In genomic region chr13:103055166-103055565, GRCh38 we compare ENCODE assay signal across 37 cellular contexts. TPM values are rescaled to one million over a fixed set of nuclear protein-coding genes. Genes with fewer than 3 reads are reported as not detected.
"Had no signal": no experiment of that assay in that cellular context is flagged by ENCODE, and none has a peak within 500 bp of the region (broad histone marks: within the 10 kb centered on the region; RNA-seq: fewer than 3 reads in every experiment).

No MANE protein-coding gene starts in this region.

- H3K36me3 Mint-ChIP-seq: activated CD4-positive, alpha-beta memory T cell treated with anti-CD3 and anti-CD28 coated beads for 36 hours; activated CD8-positive, alpha-beta memory T cell treated with anti-CD3 and anti-CD28 coated beads, Interleukin-2, amount 10 ng/mL, durations not matched to agents 7 days and 5 days; activated naive CD4-positive, alpha-beta T cell treated with anti-CD3 and anti-CD28 coated beads, Interleukin-2, amount 10 ng/mL, durations not matched to agents 7 days and 5 days; activated naive CD8-positive, alpha-beta T cell treated with anti-CD3 and anti-CD28 coated beads, Interleukin-2, amount 10 ng/mL, durations not matched to agents 7 days and 5 days; brain had no signal

- H3K4me3 ChIP-seq: ascending aorta, breast epithelium, cardiac muscle cell, colonic mucosa, esophagus squamous epithelium, gastroesophageal sphincter, heart right ventricle had no signal

- DNase-seq: activated CD4-positive, alpha-beta memory T cell treated with anti-CD3 and anti-CD28 coated beads for 36 hours; activated CD4-positive, alpha-beta T cell treated with anti-CD3 and anti-CD28 coated beads for 36 hours; activated CD4-positive, alpha-beta T cell treated with anti-CD3 and anti-CD28 coated beads, Interleukin-2, amount 10 ng/mL, durations not matched to agents 24 days and 14 days; activated CD4-positive, CD25-positive, alpha-beta regulatory T cell; activated CD4-positive, CD25-positive, alpha-beta regulatory T cell treated with anti-CD3 and anti-CD28 coated beads, Interleukin-2, amount 50 U/mL, for 72 hours; activated CD8-positive, alpha-beta memory T cell treated with anti-CD3 and anti-CD28 coated beads, Interleukin-2, amount 10 ng/mL, durations not matched to agents 7 days and 5 days; activated CD8-positive, alpha-beta memory T cell treated with anti-CD3 and anti-CD28 coated beads, Interleukin-2, amount 50 U/mL, for 4 hours; activated CD8-positive, alpha-beta T cell treated with anti-CD3 and anti-CD28 coated beads, Interleukin-2, amount 10 ng/mL, durations not matched to agents 7 days and 5 days; activated gamma-delta T cell; activated naive CD4-positive, alpha-beta T cell; activated naive CD4-positive, alpha-beta T cell treated with anti-CD3 and anti-CD28 coated beads, Interleukin-2, amount 10 ng/mL, durations not matched to agents 7 days and 5 days; activated naive CD8-positive, alpha-beta T cell treated with anti-CD3 and anti-CD28 coated beads, Interleukin-2, amount 10 ng/mL, durations not matched to agents 7 days and 5 days; activated T-cell treated with anti-CD3 and anti-CD28 coated beads, Interleukin-2, amount 50 U/mL, for 1 hour; activated T-cell treated with anti-CD3 and anti-CD28 coated beads, Interleukin-2, amount 50 U/mL, for 48 hours; central memory CD4-positive, alpha-beta T cell; cerebellar nuclear complex; colonic mucosa; effector CD8-positive, alpha-beta T cell; esophagus squamous epithelium; foreskin melanocyte; heart right ventricle; T-helper 2 cell had no signal

- H3K36me3 ChIP-seq: ascending aorta, breast epithelium, cardiac muscle cell, colonic mucosa, esophagus squamous epithelium, gastroesophageal sphincter, heart right ventricle had no signal

- H3K27ac Mint-ChIP-seq: activated CD4-positive, alpha-beta memory T cell treated with anti-CD3 and anti-CD28 coated beads for 36 hours; activated CD4-positive, alpha-beta T cell treated with anti-CD3 and anti-CD28 coated beads for 36 hours; activated CD4-positive, alpha-beta T cell treated with anti-CD3 and anti-CD28 coated beads, Interleukin-2, amount 10 ng/mL, durations not matched to agents 24 days and 14 days; activated CD8-positive, alpha-beta memory T cell treated with anti-CD3 and anti-CD28 coated beads, Interleukin-2, amount 10 ng/mL, durations not matched to agents 7 days and 5 days; activated CD8-positive, alpha-beta T cell treated with anti-CD3 and anti-CD28 coated beads, Interleukin-2, amount 10 ng/mL, durations not matched to agents 7 days and 5 days; activated naive CD4-positive, alpha-beta T cell treated with anti-CD3 and anti-CD28 coated beads, Interleukin-2, amount 10 ng/mL, durations not matched to agents 7 days and 5 days; activated naive CD4-positive, alpha-beta T cell treated with anti-CD3 and anti-CD28 coated beads, Interleukin-2, amount 50 U/mL, for 72 hours; activated naive CD8-positive, alpha-beta T cell treated with anti-CD3 and anti-CD28 coated beads, Interleukin-2, amount 10 ng/mL, durations not matched to agents 7 days and 5 days; activated T-helper 1 cell treated with anti-CD3 and anti-CD28 coated beads, Interleukin-12 subunit alpha, Interleukin-12 subunit beta, Interleukin-2, Interleukin-4 antibody, amounts not matched to agents 30 ng/mL and 10 ng/mL and 1 ng/mL, durations not matched to agents 14 hours and 24 hours and 36 hours; brain had no signal

- ATAC-seq: activated CD4-positive, alpha-beta T cell treated with anti-CD3 and anti-CD28 coated beads for 36 hours; activated CD8-positive, alpha-beta memory T cell treated with anti-CD3 and anti-CD28 coated beads, Interleukin-2, amount 10 ng/mL, durations not matched to agents 7 days and 5 days; activated CD8-positive, alpha-beta T cell treated with anti-CD3 and anti-CD28 coated beads, Interleukin-2, amount 10 ng/mL, durations not matched to agents 7 days and 5 days; activated naive CD4-positive, alpha-beta T cell treated with anti-CD3 and anti-CD28 coated beads, Interleukin-2, amount 50 U/mL, for 72 hours; gastroesophageal sphincter; heart right ventricle had no signal

- H3K27me3 Mint-ChIP-seq: activated CD4-positive, alpha-beta memory T cell treated with anti-CD3 and anti-CD28 coated beads for 36 hours; activated CD4-positive, alpha-beta T cell treated with anti-CD3 and anti-CD28 coated beads for 36 hours; activated CD4-positive, alpha-beta T cell treated with anti-CD3 and anti-CD28 coated beads, Interleukin-2, amount 10 ng/mL, durations not matched to agents 24 days and 14 days; activated CD8-positive, alpha-beta memory T cell treated with anti-CD3 and anti-CD28 coated beads, Interleukin-2, amount 10 ng/mL, durations not matched to agents 7 days and 5 days; activated naive CD4-positive, alpha-beta T cell treated with anti-CD3 and anti-CD28 coated beads, Interleukin-2, amount 10 ng/mL, durations not matched to agents 7 days and 5 days; activated naive CD8-positive, alpha-beta T cell treated with anti-CD3 and anti-CD28 coated beads, Interleukin-2, amount 10 ng/mL, durations not matched to agents 7 days and 5 days; brain had no signal

- H3K4me1 ChIP-seq: ascending aorta, breast epithelium, colonic mucosa, esophagus squamous epithelium, gastroesophageal sphincter, heart right ventricle had no signal

- H3K27ac ChIP-seq: ascending aorta, breast epithelium, cardiac muscle cell, colonic mucosa, epithelial cell of prostate, esophagus squamous epithelium, gastroesophageal sphincter, heart right ventricle had no signal

- H3K9me3 ChIP-seq: colonic mucosa had no signal

- H3K27me3 ChIP-seq: ascending aorta, breast epithelium, cardiac muscle cell, colonic mucosa, esophagus squamous epithelium, gastroesophageal sphincter, heart right ventricle had no signal

- H3K4me3 Mint-ChIP-seq: activated CD4-positive, alpha-beta memory T cell treated with anti-CD3 and anti-CD28 coated beads for 36 hours; activated CD4-positive, alpha-beta T cell treated with anti-CD3 and anti-CD28 coated beads for 36 hours; activated CD4-positive, alpha-beta T cell treated with anti-CD3 and anti-CD28 coated beads, Interleukin-2, amount 10 ng/mL, durations not matched to agents 24 days and 14 days; activated CD8-positive, alpha-beta memory T cell treated with anti-CD3 and anti-CD28 coated beads, Interleukin-2, amount 10 ng/mL, durations not matched to agents 7 days and 5 days; activated CD8-positive, alpha-beta T cell treated with anti-CD3 and anti-CD28 coated beads, Interleukin-2, amount 10 ng/mL, durations not matched to agents 7 days and 5 days; activated naive CD4-positive, alpha-beta T cell treated with anti-CD3 and anti-CD28 coated beads, Interleukin-2, amount 10 ng/mL, durations not matched to agents 7 days and 5 days; activated naive CD8-positive, alpha-beta T cell treated with anti-CD3 and anti-CD28 coated beads, Interleukin-2, amount 10 ng/mL, durations not matched to agents 7 days and 5 days; activated T-helper 1 cell treated with anti-CD3 and anti-CD28 coated beads, Interleukin-12 subunit alpha, Interleukin-12 subunit beta, Interleukin-2, Interleukin-4 antibody, amounts not matched to agents 30 ng/mL and 10 ng/mL and 1 ng/mL, durations not matched to agents 14 hours and 24 hours and 36 hours; brain had no signal

- H3K4me1 Mint-ChIP-seq: activated CD4-positive, alpha-beta T cell treated with anti-CD3 and anti-CD28 coated beads for 36 hours; activated CD4-positive, alpha-beta T cell treated with anti-CD3 and anti-CD28 coated beads, Interleukin-2, amount 10 ng/mL, durations not matched to agents 24 days and 14 days; activated CD8-positive, alpha-beta memory T cell treated with anti-CD3 and anti-CD28 coated beads, Interleukin-2, amount 10 ng/mL, durations not matched to agents 7 days and 5 days; activated naive CD4-positive, alpha-beta T cell treated with anti-CD3 and anti-CD28 coated beads, Interleukin-2, amount 10 ng/mL, durations not matched to agents 7 days and 5 days; activated naive CD8-positive, alpha-beta T cell treated with anti-CD3 and anti-CD28 coated beads, Interleukin-2, amount 10 ng/mL, durations not matched to agents 7 days and 5 days; brain had no signal

RNA-seq across cellular contexts. Expression of gene SLC10A2, which starts 11.1 kb away (rescaled TPM):
- total RNA-seq: activated CD4-positive, alpha-beta memory T cell treated with anti-CD3 and anti-CD28 coated beads for 36 hours; activated CD4-positive, alpha-beta T cell treated with anti-CD3 and anti-CD28 coated beads for 36 hours; activated CD4-positive, alpha-beta T cell treated with anti-CD3 and anti-CD28 coated beads, Interleukin-2, amount 10 ng/mL, durations not matched to agents 24 days and 14 days; activated CD8-positive, alpha-beta memory T cell treated with anti-CD3 and anti-CD28 coated beads for 36 hours; activated CD8-positive, alpha-beta memory T cell treated with anti-CD3 and anti-CD28 coated beads, Interleukin-2, amount 10 ng/mL, durations not matched to agents 7 days and 5 days; activated CD8-positive, alpha-beta T cell treated with anti-CD3 and anti-CD28 coated beads, Interleukin-2, amount 10 ng/mL, durations not matched to agents 7 days and 5 days; activated naive CD4-positive, alpha-beta T cell treated with anti-CD3 and anti-CD28 coated beads, Interleukin-2, amount 50 U/mL, for 72 hours; activated naive CD8-positive, alpha-beta T cell treated with anti-CD3 and anti-CD28 coated beads, Interleukin-2, amount 10 ng/mL, durations not matched to agents 7 days and 5 days; activated T-helper 1 cell treated with anti-CD3 and anti-CD28 coated beads, Interleukin-12 subunit alpha, Interleukin-12 subunit beta, Interleukin-2, Interleukin-4 antibody, amounts not matched to agents 30 ng/mL and 10 ng/mL and 1 ng/mL, durations not matched to agents 14 hours and 24 hours and 36 hours; ascending aorta; cardiac muscle cell; dermis microvascular lymphatic vessel endothelial cell; endothelial cell of umbilical vein; esophagus squamous epithelium; fibroblast of lung; fibroblast of villous mesenchyme; glomerular endothelial cell; heart right ventricle had no signal
- polyA plus RNA-seq: cardiac muscle cell, endothelial cell of umbilical vein, esophagus, fibroblast of lung, heart right ventricle had no signal
